Comparison of ENCODE assay signal across 36 cellular contexts in genomic region chr7:143052041-143052440, GRCh38. TPM values are rescaled to one million over a fixed set of nuclear protein-coding genes. Genes with fewer than 3 reads are reported as not detected.
"Had no signal": no experiment of that assay in that cellular context is flagged by ENCODE, and none has a peak within 500 bp of the region (broad histone marks: within the 10 kb centered on the region; RNA-seq: fewer than 3 reads in every experiment).

A gene with protein sequence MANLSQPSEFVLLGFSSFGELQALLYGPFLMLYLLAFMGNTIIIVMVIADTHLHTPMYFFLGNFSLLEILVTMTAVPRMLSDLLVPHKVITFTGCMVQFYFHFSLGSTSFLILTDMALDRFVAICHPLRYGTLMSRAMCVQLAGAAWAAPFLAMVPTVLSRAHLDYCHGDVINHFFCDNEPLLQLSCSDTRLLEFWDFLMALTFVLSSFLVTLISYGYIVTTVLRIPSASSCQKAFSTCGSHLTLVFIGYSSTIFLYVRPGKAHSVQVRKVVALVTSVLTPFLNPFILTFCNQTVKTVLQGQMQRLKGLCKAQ (plus strand): TSS chr7:143052341. CDS start chr7:143052341, 0 bp downstream.

- H3K27me3 ChIP-seq: adrenal gland, breast epithelium, cardiac muscle cell, colonic mucosa, esophagus squamous epithelium had no signal

- H3K36me3 ChIP-seq: adrenal gland, breast epithelium, cardiac muscle cell, colonic mucosa, esophagus squamous epithelium, WERI-Rb-1 had no signal

- ATAC-seq: activated CD4-positive, CD25-positive, alpha-beta regulatory T cell treated with anti-CD3 and anti-CD28 coated beads, Interleukin-2, amount 50 U/mL, for 24 hours; activated CD8-positive, alpha-beta T cell treated with anti-CD3 and anti-CD28 coated beads for 36 hours; activated naive CD8-positive, alpha-beta T cell treated with anti-CD3 and anti-CD28 coated beads, Interleukin-2, amount 50 U/mL, for 24 hours; T-helper 17 cell had no signal

- H3K4me3 ChIP-seq: adrenal gland, breast epithelium, cardiac muscle cell, colonic mucosa, esophagus squamous epithelium had no signal

- H3K27ac ChIP-seq: adrenal gland, breast epithelium, cardiac muscle cell, colonic mucosa, epithelial cell of prostate, esophagus squamous epithelium, WERI-Rb-1 had no signal

- H3K9me3 ChIP-seq: adrenal gland, breast epithelium, colonic mucosa, esophagus squamous epithelium had no signal

- H3K4me1 ChIP-seq: adrenal gland, breast epithelium, colonic mucosa, esophagus squamous epithelium had no signal

- DNase-seq: activated B cell treated with CpG ODN at 0.5 μM for 24 hours; activated CD4-positive, alpha-beta T cell treated with anti-CD3 and anti-CD28 coated beads for 48 hours; activated CD4-positive, alpha-beta T cell treated with anti-CD3 and anti-CD28 coated beads, Interleukin-2, amount 50 U/mL, for 1 hour; activated CD4-positive, alpha-beta T cell treated with anti-CD3 and anti-CD28 coated beads, Interleukin-2, amount 50 U/mL, for 48 hours; activated CD8-positive, alpha-beta memory T cell treated with anti-CD3 and anti-CD28 coated beads for 24 hours; activated CD8-positive, alpha-beta T cell treated with anti-CD3 and anti-CD28 coated beads for 36 hours; activated effector memory CD4-positive, alpha-beta T cell treated with anti-CD3 and anti-CD28 coated beads, Interleukin-2, amount 50 U/mL, for 16 hours; activated naive CD4-positive, alpha-beta T cell treated with anti-CD3 and anti-CD28 coated beads for 36 hours; activated naive CD8-positive, alpha-beta T cell treated with anti-CD3 and anti-CD28 coated beads for 36 hours; activated naive CD8-positive, alpha-beta T cell treated with anti-CD3 and anti-CD28 coated beads, Interleukin-2, amount 50 U/mL, for 24 hours; activated T-cell treated with anti-CD3 and anti-CD28 coated beads, Interleukin-2, amount 50 U/mL, for 1 hour; activated T-cell treated with anti-CD3 and anti-CD28 coated beads, Interleukin-2, amount 50 U/mL, for 48 hours; adrenal gland; amygdala; aorta; central memory CD4-positive, alpha-beta T cell; cerebellar nuclear complex; colonic mucosa; effector CD8-positive, alpha-beta T cell; esophagus squamous epithelium; T-helper 1 cell; T-helper 17 cell; T1000; WERI-Rb-1 had no signal

RNA-seq across cellular contexts. Expression of the gene that starts here (rescaled TPM):
- total RNA-seq: activated B cell treated with CpG ODN at 0.5 μM for 24 hours; activated CD8-positive, alpha-beta T cell treated with anti-CD3 and anti-CD28 coated beads for 36 hours; activated naive CD4-positive, alpha-beta T cell treated with anti-CD3 and anti-CD28 coated beads for 36 hours; activated naive CD8-positive, alpha-beta T cell treated with anti-CD3 and anti-CD28 coated beads for 36 hours; activated T-helper 1 cell treated with anti-CD3 and anti-CD28 coated beads, Interleukin-12 subunit alpha, Interleukin-12 subunit beta, Interleukin-2, Interleukin-4 antibody, amounts not matched to agents 30 ng/mL and 10 ng/mL and 1 ng/mL, durations not matched to agents 14 hours and 24 hours and 36 hours; activated T-helper 2 cell treated with anti-CD3 and anti-CD28 coated beads, Interferon-gamma antibody, Interleukin-2, Interleukin-4, amounts not matched to agents 10 μg/mL and 5 μg/mL and 100 μg/mL, durations not matched to agents 14 hours and 24 hours and 36 hours; adrenal gland; aorta; breast epithelium; cardiac muscle cell; colonic mucosa; dermis microvascular lymphatic vessel endothelial cell; endothelial cell of umbilical vein; esophagus squamous epithelium; fibroblast of lung; fibroblast of villous mesenchyme; frontal cortex; T-helper 17 cell had no signal
- polyA plus RNA-seq: adrenal gland, aorta, cardiac muscle cell, endothelial cell of umbilical vein, esophagus, fibroblast of lung had no signal
